ENCODE assay signal across 18 cellular contexts in the genomic region with DNA sequence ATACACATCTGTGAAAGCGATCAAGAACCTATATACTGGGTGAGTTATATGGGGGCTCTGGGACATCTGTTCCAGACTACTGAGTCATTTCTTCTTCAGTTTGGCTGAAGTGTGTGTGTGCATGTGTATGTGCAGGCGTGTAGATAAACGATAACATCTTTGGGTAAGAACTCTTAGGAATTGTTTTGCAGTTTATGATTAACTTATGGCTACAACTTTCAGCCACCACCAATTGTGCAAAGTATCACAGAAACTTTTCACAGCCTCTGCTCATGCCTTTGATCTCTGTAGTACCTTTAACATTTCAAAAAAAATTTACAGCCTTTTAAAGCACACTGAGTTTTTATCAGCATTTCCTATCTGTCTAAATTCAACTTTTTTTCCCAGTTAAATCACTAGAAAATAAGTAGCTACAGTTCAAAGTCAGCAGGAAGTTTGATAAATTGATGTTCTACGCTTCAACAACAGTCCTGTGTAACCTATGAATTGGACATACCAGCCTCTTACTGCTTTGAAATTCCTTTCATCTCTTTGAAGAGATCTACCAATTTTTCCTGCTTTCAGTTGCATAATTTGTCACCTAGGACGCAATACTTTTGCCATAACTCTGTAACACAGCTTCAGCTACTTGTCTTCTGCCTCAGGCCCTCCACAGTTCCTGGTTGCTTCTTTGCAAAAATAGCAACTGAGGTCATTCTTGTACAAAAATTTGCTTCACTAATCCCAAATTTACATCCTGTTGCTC. TPM values are rescaled to one million over a fixed set of nuclear protein-coding genes. Genes with fewer than 3 reads are reported as not detected.
DNase-seq lines count a peak whose midpoint lies in the region; ATAC-seq and TF ChIP-seq lines count a peak whose summit lies in the region.
"Had no signal": no experiment of that assay in that cellular context is flagged by ENCODE, and none has a peak within 500 bp of the region (broad histone marks: within the 10 kb centered on the region; RNA-seq: fewer than 3 reads in every experiment).

No MANE protein-coding gene starts in this region.

- DNase-seq in HT-29 (ENCODE audit: low spot score) (peak; percentile 50), erythroblast (lab: John Stamatoyannopoulos, UW) (peak; percentile 38 to 70), trophoblast cell (peak; percentile 29 to 89)
- DNase-seq in activated T-cell treated with anti-CD3 and anti-CD28 coated beads, Interleukin-2, amount 50 U/mL, for 48 hours, result no peak
- DNase-seq: effector CD8-positive, alpha-beta T cell; esophagus squamous epithelium; Kasumi-1; NCI-H1105 treated with DMSO at 0.1 percent for 48 hours; NCI-H2081 treated with DMSO at 0.1 percent for 48 hours; NCI-H510A; nephron progenitor cell; small intestine; stimulated activated naive CD4-positive, alpha-beta T cell treated with Interleukin-2 at 50 U/mL for 16 hours; transverse colon had no signal

- H3K27ac ChIP-seq in trophoblast cell (ENCODE audit: low read depth, low read length), result no peak overlapping the region
- H3K27ac ChIP-seq: esophagus squamous epithelium, gastroesophageal sphincter, transverse colon had no signal

- H3K9ac ChIP-seq in trophoblast cell (ENCODE audit: low read length), result no peak overlapping the region

- no peak for TF ChIP-seq POLR2A in erythroblast (IDR thresholded peaks at IDR 0.05; ENCODE audit: low read length)

- H3K4me2 ChIP-seq in trophoblast cell (ENCODE audit: low read length), result no peak overlapping the region

- H2AK5ac ChIP-seq in trophoblast cell (ENCODE audit: low read length), result no peak overlapping the region

- no peak overlapping the region for H2AFZ ChIP-seq in trophoblast cell (ENCODE audit: insufficient read depth, low read length, poor library complexity)

- no peak overlapping the region for H4K91ac ChIP-seq in trophoblast cell (ENCODE audit: low read depth, low read length)

- no peak overlapping the region for H4K12ac ChIP-seq in trophoblast cell (ENCODE audit: low read depth, low read length)

- H3K4me3 ChIP-seq in trophoblast cell (ENCODE audit: low read depth, low read length), result no peak overlapping the region
- H3K4me3 ChIP-seq: esophagus squamous epithelium, gastroesophageal sphincter, transverse colon had no signal

- ATAC-seq in GM18502 (IDR thresholded peaks at IDR 0.05; ENCODE audit: poor library complexity, unreplicated experiment) (peak; percentile 59), GM21360 (IDR thresholded peaks at IDR 0.05; ENCODE audit: unreplicated experiment) (no peak), HG03025 (IDR thresholded peaks at IDR 0.05; ENCODE audit: low FRiP score, unreplicated experiment) (no peak)
- ATAC-seq: gastroesophageal sphincter had no signal

- no CpG with 5 or more reads among the region's 5 CpGs for WGBS in trophoblast cell (ENCODE audit: extremely low coverage, insufficient coverage, insufficient read length)

- peaks cover 3% of the 10 kb centered on the region in 2 experiments for H3K4me1 ChIP-seq in trophoblast cell (ENCODE audit: control insufficient read depth in 1 of 2, insufficient read depth in 2 of 2, low read length in 2 of 2)
- H3K4me1 ChIP-seq: esophagus squamous epithelium, gastroesophageal sphincter had no signal

- no peak overlapping the region for H2BK12ac ChIP-seq in trophoblast cell (ENCODE audit: low read length)

- H3K36me3 ChIP-seq in trophoblast cell (ENCODE audit: control insufficient read depth in 1 of 2, insufficient read depth in 2 of 2, low read length in 2 of 2), result no peaks in the 10 kb centered on the region
- H3K36me3 ChIP-seq: esophagus squamous epithelium, gastroesophageal sphincter, transverse colon had no signal

- H4K8ac ChIP-seq in trophoblast cell (ENCODE audit: low read depth, low read length), result no peak overlapping the region

- no peak overlapping the region for H3K23ac ChIP-seq in trophoblast cell (ENCODE audit: low read length)

- no peak overlapping the region for H2BK120ac ChIP-seq in trophoblast cell (ENCODE audit: insufficient read depth, low read length, poor library complexity)

- no peak overlapping the region for H2BK5ac ChIP-seq in trophoblast cell (ENCODE audit: low read depth, low read length, poor library complexity)

- H3K4ac ChIP-seq in trophoblast cell (ENCODE audit: low read depth, low read length), result no peak overlapping the region

- no peaks in the 10 kb centered on the region for H3K9me3 ChIP-seq in trophoblast cell (ENCODE audit: insufficient read depth, low read depth, low read length)
- H3K9me3 ChIP-seq: esophagus squamous epithelium, gastroesophageal sphincter, transverse colon had no signal

- H3K14ac ChIP-seq in trophoblast cell (ENCODE audit: low read length), result no peak overlapping the region

- no peak overlapping the region for H3K18ac ChIP-seq in trophoblast cell (ENCODE audit: low read length)

- no peaks in the 10 kb centered on the region for H3K79me1 ChIP-seq in trophoblast cell (ENCODE audit: low read length)

- no peaks in the 10 kb centered on the region for H3K79me2 ChIP-seq in trophoblast cell (ENCODE audit: control insufficient read depth, insufficient read depth, low read length, poor library complexity)

- no peaks in the 10 kb centered on the region for H3K27me3 ChIP-seq in trophoblast cell (ENCODE audit: insufficient read depth, low read length)
- H3K27me3 ChIP-seq: esophagus squamous epithelium, gastroesophageal sphincter, transverse colon had no signal

RNA-seq across cellular contexts. Expression of gene PPM1H, which starts 43.0 kb away (rescaled TPM):
- 12.4 and 18.9 TPM in 2 replicates for total RNA-seq in HT-29 (2014; rRNA removed; shearing (Covaris generic))
- polyA plus RNA-seq in trophoblast cell (2013), result 7.7 TPM in 2 replicates

Comparison
In these comparisons a context has a peak if more than half of its experiments do, and no peak if none do; other contexts are left out.
1. DNase-seq: peak in HT-29 (single experiment), erythroblast (2 of 2) and trophoblast cell (2 of 2); none in activated T-cell treated with anti-CD3 and anti-CD28 coated beads, Interleukin-2, amount 50 U/mL, for 48 hours (0 of 2).